20 cellular contexts compared by ENCODE assay signal in genomic region chr7:37357277-37357996, GRCh38.
DNase-seq lines count a peak whose midpoint lies in the region; ATAC-seq and TF ChIP-seq lines count a peak whose summit lies in the region.
"Had no signal": no experiment of that assay in that cellular context is flagged by ENCODE, and none has a peak within 500 bp of the region (broad histone marks: within the 10 kb centered on the region; RNA-seq: fewer than 3 reads in every experiment).

No MANE protein-coding gene starts in this region.

- peaks cover 67% of the 10 kb centered on the region for H3K4me1 ChIP-seq in CD4-positive, alpha-beta memory T cell (ENCODE audit: insufficient read depth, low read length)
- H3K4me1 ChIP-seq in mesodermal cell (ENCODE audit: control insufficient read depth, insufficient read depth, low read length, poor library complexity, severe bottlenecking), result peaks cover 21% of the 10 kb centered on the region

- H3K27me3 Mint-ChIP-seq in CD4-positive, alpha-beta memory T cell, result no peaks in the 10 kb centered on the region
- H3K27me3 Mint-ChIP-seq in WTC11 (ENCODE audit: low read depth), result no peaks in the 10 kb centered on the region

- H3K36me3 Mint-ChIP-seq in CD4-positive, alpha-beta memory T cell, result peaks cover 0 to 10% of the 10 kb centered on the region in 2 donors
- no peaks in the 10 kb centered on the region for H3K36me3 Mint-ChIP-seq in WTC11
- H3K36me3 Mint-ChIP-seq: brain had no signal

- ATAC-seq in WTC11, result no peak
- ATAC-seq in GM21447 (IDR thresholded peaks at IDR 0.05; ENCODE audit: unreplicated experiment), result no peak
- ATAC-seq in GM18861 (IDR thresholded peaks at IDR 0.05; ENCODE audit: unreplicated experiment), result no peak
- ATAC-seq: left colon, upper lobe of right lung had no signal

- POLR2A ChIA-PET in CD4-positive, alpha-beta memory T cell (lab: Charles Lee; ENCODE audit: partially characterized antibody), result interaction anchor here (0.8 kb wide), 1 partner anchor 11 kb away, joined by 3 read pairs; no protein-coding TSS in a partner anchor
- POLR2A ChIA-PET in WTC11 (lab: Charles Lee), result no interaction called here

- peak overlapping the region in 6 of 7 donors; percentile 7 to 60 (median 48) for H3K27ac Mint-ChIP-seq in CD4-positive, alpha-beta memory T cell
- no peak overlapping the region for H3K27ac Mint-ChIP-seq in WTC11

- H3K36me3 ChIP-seq in CD4-positive, alpha-beta memory T cell (ENCODE audit: insufficient read depth, low read length), result no peaks in the 10 kb centered on the region
- no peaks in the 10 kb centered on the region for H3K36me3 ChIP-seq in WERI-Rb-1
- no peaks in the 10 kb centered on the region for H3K36me3 ChIP-seq in mesodermal cell (ENCODE audit: control insufficient read depth, insufficient read depth, low read length)
- H3K36me3 ChIP-seq: stomach, upper lobe of right lung had no signal

- no peak overlapping the region for H3K4me3 ChIP-seq in CD4-positive, alpha-beta memory T cell (ENCODE audit: low read length in 2 of 2)
- H3K4me3 ChIP-seq in Jurkat, Clone E6-1 (ENCODE audit: low read length), result no peak overlapping the region
- no peak overlapping the region for H3K4me3 ChIP-seq in WERI-Rb-1 (ENCODE audit: low read depth, low read length)
- H3K4me3 ChIP-seq in mesodermal cell (ENCODE audit: extremely low read depth, insufficient read depth, low read length, poor library complexity, severe bottlenecking), result no peak overlapping the region
- H3K4me3 ChIP-seq: coronary artery, stomach, upper lobe of right lung had no signal

- peak overlapping the region in 1 of 8 donors; percentile 10 for H3K4me3 Mint-ChIP-seq in CD4-positive, alpha-beta memory T cell
- no peak overlapping the region for H3K4me3 Mint-ChIP-seq in WTC11
- H3K4me3 Mint-ChIP-seq: brain had no signal

- no peak overlapping the region for H3K27ac ChIP-seq in CD4-positive, alpha-beta memory T cell (ENCODE audit: low read depth, low read length)
- H3K27ac ChIP-seq in WERI-Rb-1 (no peak overlapping the region), mesodermal cell (ENCODE audit: low read depth, low read length, severe bottlenecking) (peak overlapping the region; percentile 79)
- H3K27ac ChIP-seq: coronary artery, stomach, upper lobe of right lung had no signal

- no peaks in the 10 kb centered on the region for H3K9me3 Mint-ChIP-seq in CD4-positive, alpha-beta memory T cell
- no peaks in the 10 kb centered on the region for H3K9me3 Mint-ChIP-seq in WTC11
- H3K9me3 Mint-ChIP-seq: brain had no signal

- H3K9me3 ChIP-seq in CD4-positive, alpha-beta memory T cell (ENCODE audit: control insufficient read depth in 1 of 2, low read length in 2 of 2), result no peaks in the 10 kb centered on the region
- H3K9me3 ChIP-seq in WERI-Rb-1 (ENCODE audit: severe bottlenecking), result no peaks in the 10 kb centered on the region
- H3K9me3 ChIP-seq in mesodermal cell (ENCODE audit: control insufficient read depth, low read length), result no peaks in the 10 kb centered on the region
- H3K9me3 ChIP-seq: stomach, upper lobe of right lung had no signal

- DNase-seq in CD4-positive, alpha-beta memory T cell, result no peak
- peak; percentile 60 for DNase-seq in Jurkat, Clone E6-1 (ENCODE audit: low read depth, low spot score)
- DNase-seq in WERI-Rb-1, result peak; percentile 40
- no peak for DNase-seq in WTC11 (ENCODE audit: low spot score)
- DNase-seq: activated CD4-positive, CD25-positive, alpha-beta regulatory T cell; activated gamma-delta T cell; COR-L47; IMR-90; left colon; NCI-H2029; NCI-H446; occipital lobe; stimulated activated CD4-positive, alpha-beta T cell treated with anti-CD3 and anti-CD28 coated beads, Interleukin-2, amount 100 ng/mL, for 24 hours; stomach; upper lobe of right lung had no signal

- no peak for TF ChIP-seq CTCF in WERI-Rb-1 (IDR thresholded peaks at IDR 0.05; ENCODE audit: low read depth, low read length)
- TF ChIP-seq CTCF in WTC11 (IDR thresholded peaks at IDR 0.05), result no peak

- CTCF ChIA-PET in CD4-positive, alpha-beta memory T cell (lab: Charles Lee; ENCODE audit: partially characterized antibody), result interaction anchor here (1.5 to 2.0 kb wide), 2 partner anchors 90 to 124 kb away, joined by 3 to 4 read pairs; no protein-coding TSS in a partner anchor
- CTCF ChIA-PET in WTC11 (lab: Charles Lee), result interaction anchor here (1.6 kb wide), 1 partner anchor 123 kb away, joined by 4 read pairs; no protein-coding TSS in a partner anchor

- intact Hi-C loops in CD4-positive, alpha-beta memory T cell (cut with micrococcal nuclease), result no loop called here

- H3K4me1 Mint-ChIP-seq in CD4-positive, alpha-beta memory T cell, result peaks cover 56 to 93% (median 78%) of the 10 kb centered on the region in 4 donors
- peaks cover 44% of the 10 kb centered on the region for H3K4me1 Mint-ChIP-seq in WTC11

- H3K27me3 ChIP-seq in CD4-positive, alpha-beta memory T cell (ENCODE audit: insufficient read depth, low read length), result no peaks in the 10 kb centered on the region
- H3K27me3 ChIP-seq in WERI-Rb-1 (ENCODE audit: insufficient read depth, low read depth, severe bottlenecking), result no peaks in the 10 kb centered on the region
- H3K27me3 ChIP-seq: stomach, upper lobe of right lung had no signal

- 60 to 67% methylated on average over 1 of the region's 3 CpGs for WGBS in mesodermal cell (ENCODE audit: insufficient coverage in 2 of 2), 2 experiments

TF ChIP-seq in WTC11, 78 proteins besides CTCF, POLR2A, EP300 and RAD21 (continues in another document):
- TF ChIP-seq E2F4 (CRISPR knock-in tag; IDR thresholded peaks at IDR 0.05; ENCODE audit: borderline replicate concordance, low read depth) (no peak), ZNF532 (CRISPR knock-in tag; IDR thresholded peaks at IDR 0.05; ENCODE audit: borderline replicate concordance) (no peak), CBFB (CRISPR knock-in tag; IDR thresholded peaks at IDR 0.05; ENCODE audit: low read depth) (no peak), FOXP4 (CRISPR knock-in tag; IDR thresholded peaks at IDR 0.05) (no peak), IRF1 (CRISPR knock-in tag; IDR thresholded peaks at IDR 0.05) (no peak), FOXJ3 (CRISPR knock-in tag; IDR thresholded peaks at IDR 0.05; ENCODE audit: borderline replicate concordance) (no peak), NR3C1 (CRISPR knock-in tag; conservative IDR thresholded peaks at IDR 0.05; ENCODE audit: low read depth) (no peak), NR2C2 (CRISPR knock-in tag; IDR thresholded peaks at IDR 0.05) (no peak)

Comparison
In these comparisons a context has a peak if more than half of its experiments do, and no peak if none do; other contexts are left out.
1. DNase-seq: peak in Jurkat, Clone E6-1 (single experiment) and WERI-Rb-1 (single experiment); none in CD4-positive, alpha-beta memory T cell (0 of 5) and WTC11 (single experiment).